Comparison of ENCODE assay signal across 13 cellular contexts in the genomic region with DNA sequence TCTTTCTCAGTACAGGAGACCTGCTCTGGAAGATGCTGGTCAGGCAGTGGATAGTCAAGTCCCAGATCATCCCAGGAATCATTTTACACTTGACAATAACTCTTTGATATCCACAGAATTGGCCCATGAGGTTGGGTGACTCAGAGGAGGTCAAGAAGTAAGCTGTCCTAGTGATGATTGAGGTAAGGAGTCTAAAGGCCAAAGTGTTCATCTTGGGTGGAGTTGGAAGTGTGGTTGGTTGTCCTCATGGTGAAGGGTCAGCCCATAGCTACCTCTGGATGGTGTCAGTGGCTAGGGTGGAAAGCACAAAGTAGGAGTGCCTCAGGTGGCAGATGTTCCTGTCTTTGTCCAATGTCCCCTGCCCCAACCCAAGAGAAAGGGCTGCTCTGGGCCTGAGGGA.
"Had no signal": no experiment of that assay in that cellular context is flagged by ENCODE, and none has a peak within 500 bp of the region (broad histone marks: within the 10 kb centered on the region; RNA-seq: fewer than 3 reads in every experiment).

No MANE protein-coding gene starts in this region.

- DNase-seq: colonic mucosa; foreskin melanocyte; head of caudate nucleus; hippocampal formation; naive thymus-derived CD8-positive, alpha-beta T cell; ovary; stimulated activated CD4-positive, alpha-beta T cell treated with anti-CD3 and anti-CD28 coated beads, Interleukin-2, amount 100 ng/mL, for 48 hours; thyroid gland; upper lobe of left lung; uterus had no signal

- H3K4me3 ChIP-seq: colonic mucosa, ovary, right atrium auricular region, smooth muscle cell, suprapubic skin, thyroid gland, upper lobe of left lung, uterus had no signal

- H3K27me3 ChIP-seq: colonic mucosa, ovary, right atrium auricular region, suprapubic skin, thyroid gland, upper lobe of left lung, uterus had no signal

- H3K36me3 ChIP-seq: colonic mucosa, ovary, right atrium auricular region, suprapubic skin, thyroid gland, upper lobe of left lung, uterus had no signal

- H3K27ac Mint-ChIP-seq: naive thymus-derived CD8-positive, alpha-beta T cell had no signal

- ATAC-seq: naive thymus-derived CD8-positive, alpha-beta T cell had no signal

- H3K4me3 Mint-ChIP-seq: naive thymus-derived CD8-positive, alpha-beta T cell had no signal

- H3K4me1 ChIP-seq: colonic mucosa, suprapubic skin, thyroid gland, uterus had no signal

- H3K9me3 ChIP-seq: colonic mucosa, ovary, right atrium auricular region, suprapubic skin, thyroid gland, upper lobe of left lung, uterus had no signal

- H3K4me2 ChIP-seq: smooth muscle cell had no signal

- H3K27ac ChIP-seq: colonic mucosa, ovary, right atrium auricular region, suprapubic skin, thyroid gland, upper lobe of left lung, uterus had no signal
